6 cellular contexts compared by ENCODE assay signal in the genomic region with DNA sequence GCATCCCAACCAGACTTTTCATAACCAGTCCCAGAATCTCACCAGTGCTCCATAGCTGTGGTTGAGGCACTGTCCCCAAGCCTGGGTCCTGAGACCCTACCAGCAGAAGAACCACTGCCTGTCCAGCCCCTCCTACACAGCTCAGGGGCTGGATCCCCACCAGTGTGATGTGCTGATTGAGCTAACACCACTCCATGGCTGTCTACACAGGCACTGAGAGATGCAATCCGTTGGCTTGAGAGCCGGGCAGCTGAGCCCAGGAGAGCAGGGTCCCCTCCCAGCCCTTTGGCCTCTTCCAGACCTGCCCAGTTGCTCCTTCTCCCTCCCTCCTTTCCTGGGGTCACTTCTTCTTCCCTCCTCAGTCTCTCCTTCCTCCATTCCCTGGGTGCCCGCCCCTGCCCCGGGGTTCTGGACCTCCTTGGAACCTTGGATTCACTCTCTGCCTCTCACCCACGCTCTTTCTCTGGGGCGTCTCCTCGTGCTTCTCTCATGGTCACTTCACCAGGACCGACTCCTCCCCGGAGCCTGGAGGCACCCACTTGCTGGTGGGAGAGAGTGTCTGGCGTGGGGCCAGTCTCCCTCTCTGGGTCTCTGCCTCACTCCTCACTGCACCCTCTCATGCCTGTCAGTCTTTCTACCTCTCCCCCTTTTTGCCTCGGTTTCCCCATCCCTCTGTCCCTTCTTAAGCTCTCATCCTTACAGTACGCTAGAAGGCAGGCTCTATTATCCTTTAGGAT. TPM values are rescaled to one million over a fixed set of nuclear protein-coding genes. Genes with fewer than 3 reads are reported as not detected.
A peak's percentile ranks its signal among the peaks of the same experiment; 100 is the strongest.
DNase-seq lines count a peak whose midpoint lies in the region; ATAC-seq and TF ChIP-seq lines count a peak whose summit lies in the region.

No MANE protein-coding gene starts in this region.

- no peaks in the 10 kb centered on the region; the same call in 1 of the 2 replicates for H4K20me1 ChIP-seq in GM23338 (replicated peaks; ENCODE audit: insufficient read depth)

- H3K9me3 ChIP-seq in muscle layer of duodenum (ENCODE audit: control insufficient read depth in 1 of 2, low read length in 2 of 2): no peaks in the 10 kb centered on the region

- H3K4me1 ChIP-seq in GM23338 (ENCODE audit: insufficient read depth) (peaks cover 3% of the 10 kb centered on the region), muscle layer of duodenum (ENCODE audit: control insufficient read depth in 1 of 2, insufficient read depth in 2 of 2, low read length in 2 of 2) (peaks cover 9 to 27% of the 10 kb centered on the region in 2 donors)

- H3K36me3 Mint-ChIP-seq in GM23338 (ENCODE audit: low read depth): peaks cover 15% of the 10 kb centered on the region; the same call in 2 of the 3 replicates

- 0 out of 2 replicates have a peak, but pooled peaks cover 5% of the 10 kb centered on the region for H3K27me3 ChIP-seq in GM23338 (ENCODE audit: insufficient read depth)
- no peaks in the 10 kb centered on the region for H3K27me3 ChIP-seq in muscle layer of duodenum (ENCODE audit: low read depth, low read length)

- H3K79me2 ChIP-seq in GM23338 (replicated peaks; ENCODE audit: insufficient read depth): no peaks in the 10 kb centered on the region

- DNase-seq in GM23338 (ENCODE audit: low spot score) (no peak), COLO829 (ENCODE audit: low spot score) (no peak)

- peaks cover 15% of the 10 kb centered on the region for H3K4me1 Mint-ChIP-seq in GM23338

- H3K27me3 Mint-ChIP-seq in GM23338 (ENCODE audit: insufficient read depth, low read depth, poor library complexity): peaks cover 9% of the 10 kb centered on the region

- H3K4me3 ChIP-seq in GM23338: peak overlapping the region; percentile 55
- peak overlapping the region; percentile 38 to 51 for H3K4me3 ChIP-seq in muscle layer of duodenum (ENCODE audit: low read depth in 1 of 2, low read length in 2 of 2)

- no peaks in the 10 kb centered on the region for H3K9me3 Mint-ChIP-seq in GM23338

- H3F3A ChIP-seq in GM23338 (replicated peaks; ENCODE audit: low read depth): peaks cover 9% of the 10 kb centered on the region; the same call in 1 of the 2 replicates

- ATAC-seq in GM23338: peak; percentile 5; the same call in 2 of the 3 replicates
- ATAC-seq in HG03460 (IDR thresholded peaks at IDR 0.05; ENCODE audit: unreplicated experiment): no peak
- no peak for ATAC-seq in GM19455 (IDR thresholded peaks at IDR 0.05; ENCODE audit: unreplicated experiment)

- TF ChIP-seq CTCF in GM23338 (conservative IDR thresholded peaks at IDR 0.05; ENCODE audit: low read depth in 2 of 2): no peak

- H3K27ac ChIP-seq in GM23338 (ENCODE audit: low read depth): no peak overlapping the region
- peak overlapping the region; percentile 89 for H3K27ac ChIP-seq in angular gyrus (ENCODE audit: low read depth, low read length)
- peak overlapping the region; percentile 54 for H3K27ac ChIP-seq in muscle layer of duodenum (ENCODE audit: low read length)

- H3K9me2 ChIP-seq in GM23338 (ENCODE audit: insufficient read depth): no peaks in the 10 kb centered on the region

- H2AFZ ChIP-seq in GM23338: peak overlapping the region; percentile 99

- peak overlapping the region; percentile 81 for H3K4me2 ChIP-seq in GM23338

- H3K4me3 Mint-ChIP-seq in GM23338: peak overlapping the region; percentile 72

- H3K36me3 ChIP-seq in GM23338 (ENCODE audit: insufficient read depth) (no peaks in the 10 kb centered on the region), muscle layer of duodenum (ENCODE audit: control insufficient read depth in 1 of 2, insufficient read depth in 2 of 2, low read length in 2 of 2) (peaks cover 6 to 7% of the 10 kb centered on the region in 2 donors)

- no peak overlapping the region for H3K27ac Mint-ChIP-seq in GM23338

TF ChIP-seq in GM23338, 12 proteins besides CTCF, POLR2A, EP300 and RAD21:
- TF ChIP-seq NANOG (IDR thresholded peaks at IDR 0.05; ENCODE audit: borderline replicate concordance): no peak
- no peak for TF ChIP-seq POLR2AphosphoS5 (IDR thresholded peaks at IDR 0.05; ENCODE audit: low read depth)
- no peak for TF ChIP-seq STAT1 (IDR thresholded peaks at IDR 0.05; ENCODE audit: unreplicated experiment)
- no peak for TF ChIP-seq EZH2phosphoT487 (IDR thresholded peaks at IDR 0.05; ENCODE audit: unreplicated experiment)
- no peak for TF ChIP-seq EZH2 (IDR thresholded peaks at IDR 0.05; ENCODE audit: low read depth, unreplicated experiment)

RNA-seq across cellular contexts. Expression of a gene that starts 0.7 kb away (rescaled TPM):
- total RNA-seq in GM23338 (2014; rRNA removed; shearing (Covaris generic)): 55.1 and 66.1 TPM in 2 replicates
- 52.7 and 61.7 TPM in 2 replicates for polyA plus RNA-seq in GM23338 (2016; fragmentation: Nextera tagmentation; extraction: Ambion mirVana)

RNA-seq across cellular contexts. Expression of a gene that starts 25.3 kb away (rescaled TPM):
- total RNA-seq in GM23338 (2014; rRNA removed; shearing (Covaris generic)): 1,789 and 2,206 TPM in 2 replicates
- polyA plus RNA-seq in GM23338 (2016; fragmentation: Nextera tagmentation; extraction: Ambion mirVana): 4,618 and 6,020 TPM in 2 replicates

RNA-seq across cellular contexts. Expression of a gene that starts 34.0 kb away (rescaled TPM):
- 29.2 and 29.8 TPM in 2 replicates for total RNA-seq in GM23338 (2014; rRNA removed; shearing (Covaris generic))
- 9.5 and 11.9 TPM in 2 replicates for polyA plus RNA-seq in GM23338 (2016; fragmentation: Nextera tagmentation; extraction: Ambion mirVana)

RNA-seq across cellular contexts. Expression of a gene that starts 46.1 kb away (rescaled TPM):
- 78.1 and 78.6 TPM in 2 replicates for total RNA-seq in GM23338 (2014; rRNA removed; shearing (Covaris generic))
- polyA plus RNA-seq in GM23338 (2016; fragmentation: Nextera tagmentation; extraction: Ambion mirVana): 140 and 148 TPM in 2 replicates

RNA-seq across cellular contexts. Expression of a gene that starts 48.2 kb away (rescaled TPM):
- 16.0 and 18.2 TPM in 2 replicates for total RNA-seq in GM23338 (2014; rRNA removed; shearing (Covaris generic))
- polyA plus RNA-seq in GM23338 (2016; fragmentation: Nextera tagmentation; extraction: Ambion mirVana): 13.0 and 13.9 TPM in 2 replicates
